ENCODE assay signal across 34 cellular contexts in the genomic region with DNA sequence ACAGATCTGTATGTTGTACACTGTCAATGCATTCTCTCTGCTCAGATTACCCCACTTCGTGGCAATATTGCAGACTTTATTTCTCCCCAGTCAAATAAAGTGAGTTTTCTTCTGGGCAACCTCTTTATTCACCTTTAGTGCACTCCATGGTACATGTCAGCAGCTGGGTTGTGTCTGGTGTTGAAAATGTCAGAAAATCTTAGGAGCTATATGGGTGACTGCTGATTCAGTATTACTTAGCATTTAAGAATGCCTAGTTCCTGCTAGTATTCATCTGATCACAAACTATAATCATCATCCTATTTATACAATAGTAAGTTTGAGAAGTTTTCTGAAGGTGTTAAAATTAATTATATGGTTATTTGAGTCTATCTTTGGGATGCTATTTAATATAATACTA.
"Had no signal": no experiment of that assay in that cellular context is flagged by ENCODE, and none has a peak within 500 bp of the region (broad histone marks: within the 10 kb centered on the region; RNA-seq: fewer than 3 reads in every experiment).

No MANE protein-coding gene starts in this region.

- H3K27me3 Mint-ChIP-seq: activated CD4-positive, alpha-beta T cell treated with anti-CD3 and anti-CD28 coated beads, Interleukin-2, amount 10 ng/mL, durations not matched to agents 24 days and 14 days; activated CD8-positive, alpha-beta T cell treated with anti-CD3 and anti-CD28 coated beads for 36 hours; activated naive CD4-positive, alpha-beta T cell treated with anti-CD3 and anti-CD28 coated beads, Interleukin-2, amount 50 U/mL, for 24 hours; activated naive CD8-positive, alpha-beta T cell treated with anti-CD3 and anti-CD28 coated beads, Interleukin-2, amount 10 ng/mL, durations not matched to agents 7 days and 5 days; activated T-helper 17 cell treated with anti-CD3 and anti-CD28 coated beads, Interleukin-2, amount 50 U/mL, for 72 hours had no signal

- ATAC-seq: activated CD8-positive, alpha-beta T cell treated with anti-CD3 and anti-CD28 coated beads for 36 hours; activated T-cell treated with anti-CD3 and anti-CD28 coated beads, Interleukin-2, amount 50 U/mL, for 72 hours; activated T-helper 17 cell treated with anti-CD3 and anti-CD28 coated beads, Interleukin-2, amount 50 U/mL, for 72 hours; body of pancreas; Panc1 had no signal

- FAIRE-seq: astrocyte had no signal

- H3K4me3 ChIP-seq: adrenal gland, body of pancreas, breast epithelium, SJCRH30 had no signal

- H3K27me3 ChIP-seq: adrenal gland, body of pancreas, breast epithelium, SJCRH30 had no signal

- H3K4me1 ChIP-seq: adrenal gland, body of pancreas, breast epithelium, SJCRH30 had no signal

- DNase-seq: activated CD4-positive, alpha-beta T cell treated with anti-CD3 and anti-CD28 coated beads, Interleukin-2, amount 10 ng/mL, durations not matched to agents 24 days and 14 days; activated CD4-positive, alpha-beta T cell treated with anti-CD3 and anti-CD28 coated beads, Interleukin-2, amount 50 U/mL, for 4 hours; activated CD4-positive, CD25-positive, alpha-beta regulatory T cell; activated CD8-positive, alpha-beta T cell treated with anti-CD3 and anti-CD28 coated beads for 36 hours; activated effector memory CD4-positive, alpha-beta T cell treated with anti-CD3 and anti-CD28 coated beads, Interleukin-2, amount 50 U/mL, for 16 hours; activated naive CD4-positive, alpha-beta T cell treated with Interleukin-2 at 50 U/mL for 16 hours; activated naive CD8-positive, alpha-beta T cell treated with anti-CD3 and anti-CD28 coated beads, Interleukin-2, amount 10 ng/mL, durations not matched to agents 7 days and 5 days; activated T-cell treated with anti-CD3 and anti-CD28 coated beads, Interleukin-2, amount 50 U/mL, for 1 hour; activated T-cell treated with anti-CD3 and anti-CD28 coated beads, Interleukin-2, amount 50 U/mL, for 72 hours; adrenal gland; body of pancreas; caudate nucleus; cerebellar nuclear complex; Karpas-422; NCI-H1048; NCI-H1105 treated with DMSO at 0.1 percent for 48 hours; NCI-H1436; NCI-H1694; NCI-H1930; NCI-H2081 treated with DMSO at 0.1 percent for 48 hours; NCI-H345; NCI-H524 treated with DMSO at 0.1 percent for 48 hours; SHP77; SJCRH30; SW 1271; T-helper 1 cell; T-helper 2 cell; T-helper 9 cell; WERI-Rb-1 had no signal

- H3K9me3 ChIP-seq: adrenal gland, body of pancreas, breast epithelium, SJCRH30 had no signal

- H3K27ac ChIP-seq: adrenal gland, body of pancreas, breast epithelium, SJCRH30, WERI-Rb-1 had no signal

- H3K4me3 Mint-ChIP-seq: activated CD4-positive, alpha-beta T cell treated with anti-CD3 and anti-CD28 coated beads, Interleukin-2, amount 10 ng/mL, durations not matched to agents 24 days and 14 days; activated CD8-positive, alpha-beta T cell treated with anti-CD3 and anti-CD28 coated beads for 36 hours; activated naive CD4-positive, alpha-beta T cell treated with anti-CD3 and anti-CD28 coated beads, Interleukin-2, amount 50 U/mL, for 24 hours; activated naive CD8-positive, alpha-beta T cell treated with anti-CD3 and anti-CD28 coated beads, Interleukin-2, amount 10 ng/mL, durations not matched to agents 7 days and 5 days; activated T-cell treated with anti-CD3 and anti-CD28 coated beads, Interleukin-2, amount 50 U/mL, for 72 hours; activated T-helper 17 cell treated with anti-CD3 and anti-CD28 coated beads, Interleukin-2, amount 50 U/mL, for 72 hours had no signal

- H3K4me1 Mint-ChIP-seq: activated CD4-positive, alpha-beta T cell treated with anti-CD3 and anti-CD28 coated beads, Interleukin-2, amount 10 ng/mL, durations not matched to agents 24 days and 14 days; activated naive CD4-positive, alpha-beta T cell treated with anti-CD3 and anti-CD28 coated beads, Interleukin-2, amount 50 U/mL, for 24 hours; activated naive CD8-positive, alpha-beta T cell treated with anti-CD3 and anti-CD28 coated beads, Interleukin-2, amount 10 ng/mL, durations not matched to agents 7 days and 5 days; activated T-helper 17 cell treated with anti-CD3 and anti-CD28 coated beads, Interleukin-2, amount 50 U/mL, for 72 hours had no signal

- H3K36me3 ChIP-seq: adrenal gland, breast epithelium, SJCRH30, WERI-Rb-1 had no signal

- H3K27ac Mint-ChIP-seq: activated CD4-positive, alpha-beta T cell treated with anti-CD3 and anti-CD28 coated beads, Interleukin-2, amount 10 ng/mL, durations not matched to agents 24 days and 14 days; activated CD8-positive, alpha-beta T cell treated with anti-CD3 and anti-CD28 coated beads for 36 hours; activated naive CD4-positive, alpha-beta T cell treated with anti-CD3 and anti-CD28 coated beads, Interleukin-2, amount 50 U/mL, for 24 hours; activated naive CD8-positive, alpha-beta T cell treated with anti-CD3 and anti-CD28 coated beads, Interleukin-2, amount 10 ng/mL, durations not matched to agents 7 days and 5 days; activated T-cell treated with anti-CD3 and anti-CD28 coated beads, Interleukin-2, amount 50 U/mL, for 72 hours; activated T-helper 17 cell treated with anti-CD3 and anti-CD28 coated beads, Interleukin-2, amount 50 U/mL, for 72 hours had no signal
